ENCODE assay signal across 25 cellular contexts in the genomic region with DNA sequence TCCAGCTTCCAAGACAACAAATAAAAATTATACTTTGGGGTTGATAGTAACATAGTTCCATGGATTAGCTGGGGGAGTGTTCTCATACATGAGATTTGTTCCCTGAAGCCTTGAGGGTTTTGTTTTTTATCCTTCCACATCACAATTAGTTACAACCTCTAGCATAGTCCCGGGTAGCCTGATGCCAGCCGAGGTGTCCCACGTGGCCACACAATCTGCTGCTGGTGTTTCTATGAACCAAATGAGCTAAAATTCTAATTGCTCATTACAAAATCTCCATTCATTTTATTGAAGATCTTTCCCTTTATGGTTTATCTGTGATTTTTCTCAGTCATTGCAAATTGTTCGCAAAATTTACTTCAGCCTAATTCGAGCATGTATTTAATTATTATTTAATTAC.
"Had no signal": no experiment of that assay in that cellular context is flagged by ENCODE, and none has a peak within 500 bp of the region (broad histone marks: within the 10 kb centered on the region; RNA-seq: fewer than 3 reads in every experiment).

No MANE protein-coding gene starts in this region.

- H3K36me3 Mint-ChIP-seq: immature natural killer cell; mesothelial cell of epicardium; naive B cell; natural killer cell; stimulated activated naive B cell treated with anti-CD40 and anti-IgM and Interleukin-4, amounts not matched to agents 10 μg/mL and 1 μg/mL and 100 μg/mL, for 72 hours had no signal

- DNase-seq: immature natural killer cell; left ventricle myocardium inferior; naive B cell; natural killer cell; nephron progenitor cell; ovary; retina; right cardiac atrium; stimulated activated CD4-positive, alpha-beta T cell treated with anti-CD3 and anti-CD28 coated beads, Interleukin-12 subunit alpha, Interleukin-12 subunit beta, amount 100 ng/mL, for 4 hours; stimulated activated CD4-positive, alpha-beta T cell treated with anti-CD3 and anti-CD28 coated beads, Interleukin-15, amount 100 ng/mL, for 24 hours; stimulated activated CD4-positive, alpha-beta T cell treated with anti-CD3 and anti-CD28 coated beads, Interleukin-2, amount 100 ng/mL, for 24 hours; stimulated activated CD4-positive, alpha-beta T cell treated with anti-CD3 and anti-CD28 coated beads, Interleukin-4, amount 100 ng/mL, for 1 hour; stimulated activated naive B cell treated with anti-CD40 and anti-IgM and Interleukin-4, amounts not matched to agents 10 μg/mL and 1 μg/mL and 100 μg/mL, for 72 hours; stimulated activated naive CD8-positive, alpha-beta T cell treated with anti-CD3 and anti-CD28 coated beads, Interleukin-15, Interleukin-2, amounts not matched to agents 100 U/mL and 50 U/mL, for 24 hours; stomach; testis; thyroid gland; transverse colon; upper lobe of left lung had no signal

- H3K9me3 ChIP-seq: left ventricle myocardium inferior, ovary, stomach, testis, thyroid gland, transverse colon, upper lobe of left lung, vagina had no signal

- H3K27me3 ChIP-seq: ovary, stomach, testis, thyroid gland, transverse colon, upper lobe of left lung, vagina had no signal

- H3K27ac ChIP-seq: ovary, skin epidermis, stomach, testis, thyroid gland, transverse colon, upper lobe of left lung, vagina had no signal

- H3K4me3 Mint-ChIP-seq: immature natural killer cell; mesothelial cell of epicardium; naive B cell; natural killer cell; nephron progenitor cell; stimulated activated naive B cell treated with anti-CD40 and anti-IgM and Interleukin-4, amounts not matched to agents 10 μg/mL and 1 μg/mL and 100 μg/mL, for 72 hours had no signal

- H3K27ac Mint-ChIP-seq: immature natural killer cell; mesothelial cell of epicardium; naive B cell; natural killer cell; progenitor cell of endocrine pancreas; stimulated activated naive B cell treated with anti-CD40 and anti-IgM and Interleukin-4, amounts not matched to agents 10 μg/mL and 1 μg/mL and 100 μg/mL, for 72 hours had no signal

- H3K4me1 ChIP-seq: stomach, testis, thyroid gland, transverse colon, upper lobe of left lung, vagina had no signal

- H3K27me3 Mint-ChIP-seq: naive B cell; progenitor cell of endocrine pancreas; stimulated activated naive B cell treated with anti-CD40 and anti-IgM and Interleukin-4, amounts not matched to agents 10 μg/mL and 1 μg/mL and 100 μg/mL, for 72 hours had no signal

- H3K4me1 Mint-ChIP-seq: immature natural killer cell; naive B cell; natural killer cell; nephron progenitor cell; stimulated activated naive B cell treated with anti-CD40 and anti-IgM and Interleukin-4, amounts not matched to agents 10 μg/mL and 1 μg/mL and 100 μg/mL, for 72 hours had no signal

- H3K9me3 Mint-ChIP-seq: mesothelial cell of epicardium; nephron progenitor cell; stimulated activated naive B cell treated with anti-CD40 and anti-IgM and Interleukin-4, amounts not matched to agents 10 μg/mL and 1 μg/mL and 100 μg/mL, for 72 hours had no signal

- H3K36me3 ChIP-seq: left ventricle myocardium inferior, ovary, stomach, thyroid gland, transverse colon, upper lobe of left lung, vagina had no signal

- ATAC-seq: natural killer cell; right cardiac atrium; sciatic nerve; stimulated activated naive B cell treated with anti-CD40 and anti-IgM and Interleukin-4, amounts not matched to agents 10 μg/mL and 1 μg/mL and 100 μg/mL, for 72 hours; stimulated activated naive CD8-positive, alpha-beta T cell treated with anti-CD3 and anti-CD28 coated beads, Interleukin-15, Interleukin-2, amounts not matched to agents 100 U/mL and 50 U/mL, for 24 hours had no signal

- H3K4me3 ChIP-seq: left ventricle myocardium inferior, lung, ovary, skin epidermis, stomach, testis, thyroid gland, transverse colon, upper lobe of left lung, vagina had no signal
